20 cellular contexts compared by ENCODE assay signal in genomic region chr7:55066938-55067337, GRCh38. TPM values are rescaled to one million over a fixed set of nuclear protein-coding genes. Genes with fewer than 3 reads are reported as not detected.
DNase-seq lines count a peak whose midpoint lies in the region; ATAC-seq, FAIRE-seq and TF ChIP-seq lines count a peak whose summit lies in the region.
"Had no signal": no experiment of that assay in that cellular context is flagged by ENCODE, and none has a peak within 500 bp of the region (broad histone marks: within the 10 kb centered on the region; RNA-seq: fewer than 3 reads in every experiment).

No MANE protein-coding gene starts in this region.

- H3K27ac Mint-ChIP-seq in neural progenitor cell, result peak overlapping the region; percentile 93
- H3K27ac Mint-ChIP-seq in type B pancreatic cell, result peak overlapping the region; percentile 92
- no peak overlapping the region for H3K27ac Mint-ChIP-seq in stimulated activated naive CD8-positive, alpha-beta T cell treated with anti-CD3 and anti-CD28 coated beads, Interleukin-15, amount 100 ng/mL, for 72 hours
- H3K27ac Mint-ChIP-seq: activated CD4-positive, alpha-beta T cell treated with anti-CD3 and anti-CD28 coated beads for 36 hours; activated naive CD8-positive, alpha-beta T cell; IgD-negative memory B cell; T-helper 17 cell had no signal

- CTCF ChIA-PET in H1 (lab: Charles Lee; ENCODE audit: partially characterized antibody), result interaction anchor here (1.2 to 2.2 kb wide), 4 partner anchors 55 to 293 kb away, joined by 3 to 6 read pairs (median 4); no protein-coding TSS in a partner anchor

- no peak for ATAC-seq in stimulated activated naive CD8-positive, alpha-beta T cell treated with anti-CD3 and anti-CD28 coated beads, Interleukin-15, amount 100 ng/mL, for 72 hours
- no peak for ATAC-seq in GM21526 (IDR thresholded peaks at IDR 0.05; ENCODE audit: low FRiP score, unreplicated experiment)
- ATAC-seq: activated CD4-positive, alpha-beta T cell treated with anti-CD3 and anti-CD28 coated beads for 36 hours; T-helper 17 cell had no signal

- H4K5ac ChIP-seq in H1 (ENCODE audit: insufficient read length, low read depth, low read length), result no peak overlapping the region

- H3K9ac ChIP-seq in OCI-LY3 (ENCODE audit: low read length), result peak overlapping the region; percentile 54
- no peak overlapping the region for H3K9ac ChIP-seq in H1 (replicated peaks in 1 of 4; ENCODE audit: extremely low read depth in 1 of 4, low read depth in 3 of 4, low read length in 3 of 4)
- no peak overlapping the region for H3K9ac ChIP-seq in neural progenitor cell
- H3K9ac ChIP-seq: BLaER1 treated with 17β-estradiol and CSF1 and Interleukin-3, amounts not matched to agents 10 nM and 100 nM had no signal

- FAIRE-seq in H1 (lab: Jason Lieb, UNC), result no peak

- H4K91ac ChIP-seq in H1 (replicated peaks; ENCODE audit: insufficient read length, low read length), result no peak overlapping the region

- WGBS in H1 (ENCODE audit: extremely low coverage in 1 of 2, insufficient coverage in 1 of 2, insufficient read length in 1 of 2, insufficient replicate concordance in 2 of 2, low coverage in 1 of 2, low lambda C conversion rate in 2 of 2, missing lambda C conversion rate in 1 of 2), 2 experiments, result 86% methylated on average over 6 of the region's 6 CpGs; no CpG with 5 or more reads in 1 of the 2 experiments

- H3K4me1 ChIP-seq in OCI-LY3 (ENCODE audit: low read length) (peaks cover 78% of the 10 kb centered on the region), H1 (replicated peaks in 1 of 4; ENCODE audit: control insufficient read depth in 3 of 4, insufficient read depth in 4 of 4, low read length in 3 of 4) (peaks cover 0 to 9% (median 3%) of the 10 kb centered on the region in 4 experiments; a peak in 5 of 7 replicates), neural progenitor cell (peaks cover 27% of the 10 kb centered on the region)

- H3K27ac ChIP-seq in OCI-LY3 (ENCODE audit: low read length) (peak overlapping the region; percentile 78), H1 (ENCODE audit: low read depth, low read length) (no peak overlapping the region), neural progenitor cell (no peak overlapping the region)
- H3K27ac ChIP-seq: BLaER1 treated with 17β-estradiol and CSF1 and Interleukin-3, amounts not matched to agents 10 nM and 100 nM had no signal

- peak overlapping the region; percentile 25; the same call in 1 of the 2 replicates for H2BK20ac ChIP-seq in H1 (ENCODE audit: low read length)

- peak overlapping the region; percentile 89 for H3K4me2 ChIP-seq in OCI-LY3 (ENCODE audit: low read length)
- H3K4me2 ChIP-seq in H1 (ENCODE audit: insufficient read depth in 1 of 2, low read depth in 2 of 2, low read length in 2 of 2), result no peak overlapping the region; a peak in 1 of 4 replicates
- H3K4me2 ChIP-seq in neural progenitor cell, result peak overlapping the region; percentile 50

- H3K27me3 Mint-ChIP-seq in neural progenitor cell (ENCODE audit: insufficient read depth, low read depth) (peaks cover 3% of the 10 kb centered on the region), type B pancreatic cell (no peaks in the 10 kb centered on the region)
- H3K27me3 Mint-ChIP-seq in stimulated activated naive CD8-positive, alpha-beta T cell treated with anti-CD3 and anti-CD28 coated beads, Interleukin-15, amount 100 ng/mL, for 72 hours, result peaks cover 67% of the 10 kb centered on the region

- no peak overlapping the region for H2BK120ac ChIP-seq in H1 (replicated peaks; ENCODE audit: low read depth, low read length)

- TF ChIP-seq RAD21 in H1 (IDR thresholded peaks at IDR 0.05 in 1 of 2, conservative IDR thresholded peaks at IDR 0.05 in 1 of 2; ENCODE audit: low read depth in 2 of 2, low read length in 2 of 2), result no peak

- H3K9me3 Mint-ChIP-seq in neural progenitor cell (no peaks in the 10 kb centered on the region), type B pancreatic cell (no peaks in the 10 kb centered on the region)
- no peaks in the 10 kb centered on the region for H3K9me3 Mint-ChIP-seq in stimulated activated naive CD8-positive, alpha-beta T cell treated with anti-CD3 and anti-CD28 coated beads, Interleukin-15, amount 100 ng/mL, for 72 hours

- TF ChIP-seq CTCF in OCI-LY3 (IDR thresholded peaks at IDR 0.05; ENCODE audit: low read depth, low read length) (no peak), H1 (IDR thresholded peaks at IDR 0.05; ENCODE audit: control extremely low read depth in 1 of 3, insufficient read depth in 1 of 3, low read depth in 1 of 3, low read length in 3 of 3) (no peak), neural progenitor cell (IDR thresholded peaks at IDR 0.05) (no peak), type B pancreatic cell (conservative IDR thresholded peaks at IDR 0.05) (no peak)

- H3K4me3 Mint-ChIP-seq in neural progenitor cell (no peak overlapping the region), type B pancreatic cell (no peak overlapping the region)
- no peak overlapping the region for H3K4me3 Mint-ChIP-seq in stimulated activated naive CD8-positive, alpha-beta T cell treated with anti-CD3 and anti-CD28 coated beads, Interleukin-15, amount 100 ng/mL, for 72 hours
- H3K4me3 Mint-ChIP-seq: activated CD4-positive, alpha-beta T cell treated with anti-CD3 and anti-CD28 coated beads for 36 hours; activated naive CD8-positive, alpha-beta T cell; IgD-negative memory B cell; T-helper 17 cell had no signal

- H3K79me2 ChIP-seq in OCI-LY3 (ENCODE audit: low read length) (no peaks in the 10 kb centered on the region), H1 (ENCODE audit: control insufficient read depth in 1 of 2, insufficient read depth in 2 of 2, low read length in 2 of 2) (no peaks in the 10 kb centered on the region), neural progenitor cell (ENCODE audit: low read depth) (no peaks in the 10 kb centered on the region)

- H3K56ac ChIP-seq in H1 (replicated peaks; ENCODE audit: insufficient read length, low read depth, low read length), result no peak overlapping the region

- no peak overlapping the region for H3K23ac ChIP-seq in H1 (ENCODE audit: insufficient read length)

- H3K4ac ChIP-seq in H1 (replicated peaks; ENCODE audit: insufficient read length, low read depth, low read length), result peak overlapping the region; percentile 57

- TF ChIP-seq POLR2A in H1 (IDR thresholded peaks at IDR 0.05; ENCODE audit: control extremely low read depth in 1 of 2, low read depth in 2 of 2, low read length in 2 of 2), result no peak

- no peak for TF ChIP-seq EP300 in H1 (IDR thresholded peaks at IDR 0.05; ENCODE audit: borderline replicate concordance in 1 of 2, low read depth in 2 of 2, low read length in 2 of 2)

- H3K79me1 ChIP-seq in H1 (ENCODE audit: low read depth, low read length), result 0 out of 2 replicates have a peak, but pooled peaks cover 2% of the 10 kb centered on the region

- H2BK15ac ChIP-seq in H1 (ENCODE audit: low read length), result peak overlapping the region; percentile 75; the same call in 1 of the 2 replicates

- H2BK5ac ChIP-seq in H1 (ENCODE audit: low read depth, low read length), result no peak overlapping the region

- H2AFZ ChIP-seq in OCI-LY3 (ENCODE audit: low read depth, low read length) (peak overlapping the region; percentile 30; the same call in 1 of the 2 replicates), H1 (ENCODE audit: low read length) (no peak overlapping the region), neural progenitor cell (replicated peaks) (no peak overlapping the region)

- H3K4me1 Mint-ChIP-seq in neural progenitor cell, result peaks cover 54% of the 10 kb centered on the region
- H3K4me1 Mint-ChIP-seq in type B pancreatic cell (ENCODE audit: unreplicated experiment), result peaks cover 70% of the 10 kb centered on the region
- no peaks in the 10 kb centered on the region for H3K4me1 Mint-ChIP-seq in stimulated activated naive CD8-positive, alpha-beta T cell treated with anti-CD3 and anti-CD28 coated beads, Interleukin-15, amount 100 ng/mL, for 72 hours
- H3K4me1 Mint-ChIP-seq: T-helper 17 cell had no signal

- no peaks in the 10 kb centered on the region for H3K23me2 ChIP-seq in H1 (ENCODE audit: low read depth, low read length)

- H3K18ac ChIP-seq in H1 (ENCODE audit: extremely low read depth, low read length), result no peak overlapping the region

- peak overlapping the region; percentile 57; the same call in 1 of the 2 replicates for H2AK5ac ChIP-seq in H1 (ENCODE audit: low read depth, low read length)

- H4K20me1 ChIP-seq in OCI-LY3 (ENCODE audit: insufficient read depth, low read length) (no peaks in the 10 kb centered on the region), H1 (replicated peaks in 1 of 2; ENCODE audit: control insufficient read depth in 1 of 2, insufficient read depth in 2 of 2, low read length in 2 of 2) (peaks cover 0 to 3% of the 10 kb centered on the region in 2 experiments), neural progenitor cell (ENCODE audit: low read depth) (no peaks in the 10 kb centered on the region)
- H4K20me1 ChIP-seq: BLaER1 treated with 17β-estradiol and CSF1 and Interleukin-3, amounts not matched to agents 10 nM and 100 nM had no signal

- peaks cover 2% of the 10 kb centered on the region for H3K36me3 ChIP-seq in OCI-LY3 (replicated peaks; ENCODE audit: low read depth, low read length)
- H3K36me3 ChIP-seq in H1 (ENCODE audit: control insufficient read depth in 2 of 4, insufficient read depth in 4 of 4, low read length in 3 of 4), result no peaks in the 10 kb centered on the region
- H3K36me3 ChIP-seq in neural progenitor cell, result no peaks in the 10 kb centered on the region
- H3K36me3 ChIP-seq: BLaER1 treated with 17β-estradiol and CSF1 and Interleukin-3, amounts not matched to agents 10 nM and 100 nM had no signal

- DNase-seq in H1 (ENCODE audit: low read depth in 1 of 2, low spot score in 2 of 2) (no peak), neural progenitor cell (ENCODE audit: low spot score) (no peak), type B pancreatic cell (ENCODE audit: extremely low spot score, unreplicated experiment) (no peak), medulla oblongata (ENCODE audit: extremely low spot score) (no peak), COLO668 (lab: John Stamatoyannopoulos, UW; ENCODE audit: unreplicated experiment) (no peak)
- no peak for DNase-seq in stimulated activated naive CD8-positive, alpha-beta T cell treated with anti-CD3 and anti-CD28 coated beads, Interleukin-15, amount 100 ng/mL, for 72 hours
- DNase-seq: activated CD4-positive, alpha-beta T cell treated with anti-CD3 and anti-CD28 coated beads for 36 hours; cerebellar nuclear complex; erythroblast; NCI-H1105 treated with DMSO at 0.1 percent for 48 hours; NCI-H345; occipital lobe; OCI-M1; stimulated activated CD4-positive, alpha-beta T cell treated with anti-CD3 and anti-CD28 coated beads, Interleukin-15, amount 100 ng/mL, for 24 hours; T-helper 17 cell had no signal

- H3K9me3 ChIP-seq in OCI-LY3 (ENCODE audit: insufficient read depth, low read length) (0 out of 2 replicates have a peak, but pooled peaks cover 2% of the 10 kb centered on the region), H1 (ENCODE audit: insufficient read depth in 2 of 2, low read depth in 1 of 2, low read length in 1 of 2) (no peaks in the 10 kb centered on the region), neural progenitor cell (ENCODE audit: low read depth) (no peaks in the 10 kb centered on the region)
- H3K9me3 ChIP-seq: BLaER1 treated with 17β-estradiol and CSF1 and Interleukin-3, amounts not matched to agents 10 nM and 100 nM had no signal

- H3K14ac ChIP-seq in H1 (ENCODE audit: insufficient read length), result no peak overlapping the region

- H3F3A ChIP-seq in neural progenitor cell (ENCODE audit: low read depth), result peaks cover 7% of the 10 kb centered on the region

- peak overlapping the region; percentile 65 for H3K4me3 ChIP-seq in OCI-LY3 (ENCODE audit: low read length)
- H3K4me3 ChIP-seq in H1 (ENCODE audit: extremely low read depth in 1 of 4, insufficient read depth in 2 of 4, low read depth in 3 of 4, low read length in 4 of 4), result no peak overlapping the region
- H3K4me3 ChIP-seq in neural progenitor cell, result no peak overlapping the region
- H3K4me3 ChIP-seq: BLaER1 treated with 17β-estradiol and CSF1 and Interleukin-3, amounts not matched to agents 10 nM and 100 nM had no signal

- H4K8ac ChIP-seq in H1 (ENCODE audit: extremely low read depth, insufficient read depth, low read length), result no peak overlapping the region

- H3K27me3 ChIP-seq in OCI-LY3 (ENCODE audit: low read depth, low read length), result peaks cover 19% of the 10 kb centered on the region
- H3K27me3 ChIP-seq in H1 (replicated peaks in 1 of 4; ENCODE audit: control insufficient read depth in 3 of 4, extremely low read depth in 1 of 4, insufficient read depth in 3 of 4, low read length in 3 of 4), result no peaks in the 10 kb centered on the region
- H3K27me3 ChIP-seq in neural progenitor cell, result no peaks in the 10 kb centered on the region

- H2BK12ac ChIP-seq in H1 (ENCODE audit: low read depth, low read length), result no peak overlapping the region

- POLR2A ChIA-PET in H1 (lab: Charles Lee; ENCODE audit: partially characterized antibody), result no interaction called here

- H3K36me3 Mint-ChIP-seq in neural progenitor cell (no peaks in the 10 kb centered on the region), type B pancreatic cell (peaks cover 12% of the 10 kb centered on the region)
- H3K36me3 Mint-ChIP-seq: activated naive CD8-positive, alpha-beta T cell; IgD-negative memory B cell had no signal

RNA-seq across cellular contexts. Expression of gene EGFR, which starts 48.1 kb away (rescaled TPM):
- total RNA-seq in H1 (2021; fragmentation: NEBNext Ultra II Directional; extraction: Animal tissue kit (Norgen Biotek cat#: 25700)), result 5.8 and 6.0 TPM in 2 replicates
- polyA plus RNA-seq in H1 (2011; rRNA removed), result 1.9 and 2.8 TPM in 2 replicates
- 1.9 TPM for polyA plus RNA-seq in H1 (2011; cell fraction: cytosol; rRNA removed)
- 6.7 TPM for polyA plus RNA-seq in H1 (2011; cell fraction: nucleus; rRNA removed)
- 1.9 to 2.7 TPM (median 2.4 TPM) in 4 replicates for polyA plus RNA-seq in H1 (2012, experiment 1 of 2)
- 0.39 TPM for polyA plus RNA-seq in H1 (2012, experiment 2 of 2)
- 3.8 TPM for polyA plus RNA-seq in H1 (2013, experiment 1 of 2)
- polyA plus RNA-seq in H1 (2013, experiment 2 of 2), result 3.7 TPM
- polyA minus RNA-seq in H1 (2011; rRNA and poly(A)+ RNA removed), result 6.6 and 7.1 TPM in 2 replicates
- polyA minus RNA-seq in H1 (2011; cell fraction: cytosol; rRNA and poly(A)+ RNA removed), result 8.6 TPM
- polyA minus RNA-seq in H1 (2011; cell fraction: nucleus; rRNA and poly(A)+ RNA removed), result 5.3 TPM
- 4.6 and 4.7 TPM in 2 replicates for total RNA-seq in neural progenitor cell (ENCODE audit: low replicate concordance)
- total RNA-seq in type B pancreatic cell (ENCODE audit: low replicate concordance), result 44.6 and 56.5 TPM in 2 replicates
- total RNA-seq: T-helper 17 cell had no signal
- polyA plus RNA-seq: IgD-negative memory B cell had no signal

Comparison
In these comparisons a context has a peak if more than half of its experiments do, and no peak if none do; other contexts are left out.
1. H3K4me2 ChIP-seq: peak in OCI-LY3 (single experiment) and neural progenitor cell (single experiment); none in H1 (0 of 2).
2. H3K27ac Mint-ChIP-seq: peak in neural progenitor cell (single experiment) and type B pancreatic cell (single experiment); none in stimulated activated naive CD8-positive, alpha-beta T cell treated with anti-CD3 and anti-CD28 coated beads, Interleukin-15, amount 100 ng/mL, for 72 hours (0 of 2).